Comparison of ENCODE assay signal across 3 cellular contexts in the genomic region with DNA sequence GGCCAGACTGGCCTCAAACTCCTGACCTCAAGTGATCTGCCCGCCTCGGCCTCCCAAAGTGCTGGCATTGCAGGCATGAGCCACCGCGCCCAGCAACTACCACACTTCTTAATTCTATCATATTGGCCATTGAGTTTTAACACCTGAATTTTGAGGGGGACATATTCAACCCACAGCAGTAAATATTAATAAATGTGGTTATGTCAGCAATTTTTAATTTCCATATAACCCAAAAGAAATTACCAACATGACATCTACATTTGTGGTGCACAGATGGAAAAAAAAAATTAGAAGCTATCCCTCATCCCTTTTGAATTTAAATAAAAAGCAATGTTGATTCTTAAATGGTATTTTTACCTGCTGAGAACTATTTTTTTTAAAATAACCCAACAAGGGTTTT.
TF ChIP-seq lines count a peak whose summit lies in the region.

No MANE protein-coding gene starts in this region.

TF ChIP-seq in HepG2, 621 proteins besides CTCF, POLR2A, EP300 and RAD21:
- TF ChIP-seq MAFK (conservative IDR thresholded peaks at IDR 0.05 in 1 of 2, IDR thresholded peaks at IDR 0.05 in 1 of 2; ENCODE audit: low read length in 2 of 2) = peak; percentile 52 to 78; a peak in 3 of 4 replicates
- TF ChIP-seq, protein P1, sequence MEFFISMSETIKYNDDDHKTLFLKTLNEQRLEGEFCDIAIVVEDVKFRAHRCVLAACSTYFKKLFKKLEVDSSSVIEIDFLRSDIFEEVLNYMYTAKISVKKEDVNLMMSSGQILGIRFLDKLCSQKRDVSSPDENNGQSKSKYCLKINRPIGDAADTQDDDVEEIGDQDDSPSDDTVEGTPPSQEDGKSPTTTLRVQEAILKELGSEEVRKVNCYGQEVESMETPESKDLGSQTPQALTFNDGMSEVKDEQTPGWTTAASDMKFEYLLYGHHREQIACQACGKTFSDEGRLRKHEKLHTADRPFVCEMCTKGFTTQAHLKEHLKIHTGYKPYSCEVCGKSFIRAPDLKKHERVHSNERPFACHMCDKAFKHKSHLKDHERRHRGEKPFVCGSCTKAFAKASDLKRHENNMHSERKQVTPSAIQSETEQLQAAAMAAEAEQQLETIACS (CRISPR knock-in tag; IDR thresholded peaks at IDR 0.05) = no peak
- TF ChIP-seq MAFF (IDR thresholded peaks at IDR 0.05; ENCODE audit: low read depth, low read length) = peak; percentile 70
- no peak for TF ChIP-seq ZNF570 (CRISPR knock-in tag; IDR thresholded peaks at IDR 0.05; ENCODE audit: borderline replicate concordance)

TF ChIP-seq in IMR-90, 13 proteins besides CTCF, POLR2A, EP300 and RAD21:
- peak; percentile 79 for TF ChIP-seq MAFK (IDR thresholded peaks at IDR 0.05; ENCODE audit: low read depth, low read length)
- no peak for TF ChIP-seq NFE2L2 (IDR thresholded peaks at IDR 0.05; ENCODE audit: low read depth, low read length)

TF ChIP-seq in K562, 482 proteins besides CTCF, POLR2A, EP300 and RAD21:
- 0 out of 2 replicates have a peak, but pooled peaks have one; percentile 19 for TF ChIP-seq ZNF316 (IDR thresholded peaks at IDR 0.05)
- TF ChIP-seq ZBTB8A (IDR thresholded peaks at IDR 0.05; ENCODE audit: partially characterized antibody) = no peak
